Comparison of ENCODE assay signal across 1 cellular context in genomic region chr4:2469192-2469984, GRCh38.
TF ChIP-seq lines count a peak whose summit lies in the region.

No MANE protein-coding gene starts in this region.

TF ChIP-seq in K562, 482 proteins besides CTCF, POLR2A, EP300 and RAD21 (continued from another document and continues in another):
- TF ChIP-seq ZBTB43 (CRISPR knock-in tag; IDR thresholded peaks at IDR 0.05) (0 out of 2 replicates have a peak, but pooled peaks have one; percentile 27), ZSCAN29 (IDR thresholded peaks at IDR 0.05) (peak; percentile 16; the same call in 1 of the 2 replicates), NFE2L1 (tag; IDR thresholded peaks at IDR 0.05; ENCODE audit: borderline replicate concordance, low read depth) (no peak), NBN (IDR thresholded peaks at IDR 0.05; ENCODE audit: low read depth) (no peak), RBM22 (IDR thresholded peaks at IDR 0.05; ENCODE audit: low read depth, low read length, poor library complexity, severe bottlenecking) (peak; percentile 49), PCBP1 (IDR thresholded peaks at IDR 0.05; ENCODE audit: low read depth, low read length, poor library complexity, severe bottlenecking) (peak; percentile 37), SUPT5H (IDR thresholded peaks at IDR 0.05) (peak; percentile 86; the same call in 1 of the 2 replicates), ZNF592 (IDR thresholded peaks at IDR 0.05) (peak; percentile 26; the same call in 1 of the 2 replicates), ELF1 (tag; IDR thresholded peaks at IDR 0.05) (peak; percentile 40; the same call in 1 of the 2 replicates), TAF9B (IDR thresholded peaks at IDR 0.05; ENCODE audit: partially characterized antibody) (peak; percentile 37), YY1 (IDR thresholded peaks at IDR 0.05; ENCODE audit: borderline replicate concordance in 1 of 3, control insufficient read depth in 1 of 3, extremely low read depth in 1 of 3, insufficient read depth in 3 of 3, insufficient read length in 1 of 3, insufficient replicate concordance in 2 of 3, low read depth in 1 of 3, low read length in 2 of 3) (peak in 2 of 3 experiments; percentile 29 to 30), POLR2AphosphoS2 (IDR thresholded peaks at IDR 0.05; ENCODE audit: low read length) (no peak), TBL1XR1 (IDR thresholded peaks at IDR 0.05; ENCODE audit: low read length in 2 of 2) (no peak), TCF3 (CRISPR knock-in tag; IDR thresholded peaks at IDR 0.05) (peak; percentile 2; the same call in 1 of the 2 replicates), GABPA (tag; conservative IDR thresholded peaks at IDR 0.05; ENCODE audit: low read depth) (peak; percentile 90), ZNF644 (tag; IDR thresholded peaks at IDR 0.05; ENCODE audit: low read depth) (no peak), SP1 (CRISPR knock-in tag; IDR thresholded peaks at IDR 0.05) (0 out of 2 replicates have a peak, but pooled peaks have one; percentile 4), HCFC1 (IDR thresholded peaks at IDR 0.05; ENCODE audit: low read depth, low read length) (0 out of 2 replicates have a peak, but pooled peaks have one; percentile 2), TFAP4 (CRISPR knock-in tag; IDR thresholded peaks at IDR 0.05; ENCODE audit: borderline replicate concordance) (peak; percentile 47), MNT (conservative IDR thresholded peaks at IDR 0.05) (peak in 1 of 2 experiments; percentile 46; a peak in 3 of 4 replicates), BCOR (IDR thresholded peaks at IDR 0.05) (no peak), TBP (optimal IDR thresholded peaks at IDR 0.05; ENCODE audit: low read depth, low read length) (peak; percentile 20), ZNF232 (CRISPR knock-in tag; IDR thresholded peaks at IDR 0.05) (peak; percentile 62; the same call in 1 of the 2 replicates), RBM14 (IDR thresholded peaks at IDR 0.05; ENCODE audit: borderline replicate concordance, insufficient read depth, low read depth, low read length) (0 out of 2 replicates have a peak, but pooled peaks have one; percentile 51), SAFB (IDR thresholded peaks at IDR 0.05; ENCODE audit: borderline replicate concordance, low read depth, low read length) (peak; percentile 79), RBBP5 (IDR thresholded peaks at IDR 0.05; ENCODE audit: borderline replicate concordance, insufficient read depth, low read length, poor library complexity, severe bottlenecking) (peak; percentile 82), ESRRA (IDR thresholded peaks at IDR 0.05; ENCODE audit: borderline replicate concordance, low read depth) (peak; percentile 64), ETS1 (conservative IDR thresholded peaks at IDR 0.05; ENCODE audit: control insufficient read depth, low read depth, low read length) (peak; percentile 53; the same call in 1 of the 2 replicates), L3MBTL2 (IDR thresholded peaks at IDR 0.05) (peak; percentile 74), USF2 (CRISPR knock-in tag; IDR thresholded peaks at IDR 0.05) (peak; percentile 8; the same call in 1 of the 2 replicates), ZNF140 (CRISPR knock-in tag; IDR thresholded peaks at IDR 0.05) (no peak), ZFX (CRISPR knock-in tag; IDR thresholded peaks at IDR 0.05) (peak; percentile 82)
- TF ChIP-seq, protein P1, sequence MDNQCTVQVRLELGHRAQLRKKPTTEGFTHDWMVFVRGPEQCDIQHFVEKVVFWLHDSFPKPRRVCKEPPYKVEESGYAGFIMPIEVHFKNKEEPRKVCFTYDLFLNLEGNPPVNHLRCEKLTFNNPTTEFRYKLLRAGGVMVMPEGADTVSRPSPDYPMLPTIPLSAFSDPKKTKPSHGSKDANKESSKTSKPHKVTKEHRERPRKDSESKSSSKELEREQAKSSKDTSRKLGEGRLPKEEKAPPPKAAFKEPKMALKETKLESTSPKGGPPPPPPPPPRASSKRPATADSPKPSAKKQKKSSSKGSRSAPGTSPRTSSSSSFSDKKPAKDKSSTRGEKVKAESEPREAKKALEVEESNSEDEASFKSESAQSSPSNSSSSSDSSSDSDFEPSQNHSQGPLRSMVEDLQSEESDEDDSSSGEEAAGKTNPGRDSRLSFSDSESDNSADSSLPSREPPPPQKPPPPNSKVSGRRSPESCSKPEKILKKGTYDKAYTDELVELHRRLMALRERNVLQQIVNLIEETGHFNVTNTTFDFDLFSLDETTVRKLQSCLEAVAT (IDR thresholded peaks at IDR 0.05): peak in 1 of 2 experiments; percentile 11; a peak in 1 of 4 replicates
- TF ChIP-seq, protein P2, sequence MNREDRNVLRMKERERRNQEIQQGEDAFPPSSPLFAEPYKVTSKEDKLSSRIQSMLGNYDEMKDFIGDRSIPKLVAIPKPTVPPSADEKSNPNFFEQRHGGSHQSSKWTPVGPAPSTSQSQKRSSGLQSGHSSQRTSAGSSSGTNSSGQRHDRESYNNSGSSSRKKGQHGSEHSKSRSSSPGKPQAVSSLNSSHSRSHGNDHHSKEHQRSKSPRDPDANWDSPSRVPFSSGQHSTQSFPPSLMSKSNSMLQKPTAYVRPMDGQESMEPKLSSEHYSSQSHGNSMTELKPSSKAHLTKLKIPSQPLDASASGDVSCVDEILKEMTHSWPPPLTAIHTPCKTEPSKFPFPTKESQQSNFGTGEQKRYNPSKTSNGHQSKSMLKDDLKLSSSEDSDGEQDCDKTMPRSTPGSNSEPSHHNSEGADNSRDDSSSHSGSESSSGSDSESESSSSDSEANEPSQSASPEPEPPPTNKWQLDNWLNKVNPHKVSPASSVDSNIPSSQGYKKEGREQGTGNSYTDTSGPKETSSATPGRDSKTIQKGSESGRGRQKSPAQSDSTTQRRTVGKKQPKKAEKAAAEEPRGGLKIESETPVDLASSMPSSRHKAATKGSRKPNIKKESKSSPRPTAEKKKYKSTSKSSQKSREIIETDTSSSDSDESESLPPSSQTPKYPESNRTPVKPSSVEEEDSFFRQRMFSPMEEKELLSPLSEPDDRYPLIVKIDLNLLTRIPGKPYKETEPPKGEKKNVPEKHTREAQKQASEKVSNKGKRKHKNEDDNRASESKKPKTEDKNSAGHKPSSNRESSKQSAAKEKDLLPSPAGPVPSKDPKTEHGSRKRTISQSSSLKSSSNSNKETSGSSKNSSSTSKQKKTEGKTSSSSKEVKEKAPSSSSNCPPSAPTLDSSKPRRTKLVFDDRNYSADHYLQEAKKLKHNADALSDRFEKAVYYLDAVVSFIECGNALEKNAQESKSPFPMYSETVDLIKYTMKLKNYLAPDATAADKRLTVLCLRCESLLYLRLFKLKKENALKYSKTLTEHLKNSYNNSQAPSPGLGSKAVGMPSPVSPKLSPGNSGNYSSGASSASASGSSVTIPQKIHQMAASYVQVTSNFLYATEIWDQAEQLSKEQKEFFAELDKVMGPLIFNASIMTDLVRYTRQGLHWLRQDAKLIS (CRISPR knock-in tag; IDR thresholded peaks at IDR 0.05): peak; percentile 80
- TF ChIP-seq, protein P3, sequence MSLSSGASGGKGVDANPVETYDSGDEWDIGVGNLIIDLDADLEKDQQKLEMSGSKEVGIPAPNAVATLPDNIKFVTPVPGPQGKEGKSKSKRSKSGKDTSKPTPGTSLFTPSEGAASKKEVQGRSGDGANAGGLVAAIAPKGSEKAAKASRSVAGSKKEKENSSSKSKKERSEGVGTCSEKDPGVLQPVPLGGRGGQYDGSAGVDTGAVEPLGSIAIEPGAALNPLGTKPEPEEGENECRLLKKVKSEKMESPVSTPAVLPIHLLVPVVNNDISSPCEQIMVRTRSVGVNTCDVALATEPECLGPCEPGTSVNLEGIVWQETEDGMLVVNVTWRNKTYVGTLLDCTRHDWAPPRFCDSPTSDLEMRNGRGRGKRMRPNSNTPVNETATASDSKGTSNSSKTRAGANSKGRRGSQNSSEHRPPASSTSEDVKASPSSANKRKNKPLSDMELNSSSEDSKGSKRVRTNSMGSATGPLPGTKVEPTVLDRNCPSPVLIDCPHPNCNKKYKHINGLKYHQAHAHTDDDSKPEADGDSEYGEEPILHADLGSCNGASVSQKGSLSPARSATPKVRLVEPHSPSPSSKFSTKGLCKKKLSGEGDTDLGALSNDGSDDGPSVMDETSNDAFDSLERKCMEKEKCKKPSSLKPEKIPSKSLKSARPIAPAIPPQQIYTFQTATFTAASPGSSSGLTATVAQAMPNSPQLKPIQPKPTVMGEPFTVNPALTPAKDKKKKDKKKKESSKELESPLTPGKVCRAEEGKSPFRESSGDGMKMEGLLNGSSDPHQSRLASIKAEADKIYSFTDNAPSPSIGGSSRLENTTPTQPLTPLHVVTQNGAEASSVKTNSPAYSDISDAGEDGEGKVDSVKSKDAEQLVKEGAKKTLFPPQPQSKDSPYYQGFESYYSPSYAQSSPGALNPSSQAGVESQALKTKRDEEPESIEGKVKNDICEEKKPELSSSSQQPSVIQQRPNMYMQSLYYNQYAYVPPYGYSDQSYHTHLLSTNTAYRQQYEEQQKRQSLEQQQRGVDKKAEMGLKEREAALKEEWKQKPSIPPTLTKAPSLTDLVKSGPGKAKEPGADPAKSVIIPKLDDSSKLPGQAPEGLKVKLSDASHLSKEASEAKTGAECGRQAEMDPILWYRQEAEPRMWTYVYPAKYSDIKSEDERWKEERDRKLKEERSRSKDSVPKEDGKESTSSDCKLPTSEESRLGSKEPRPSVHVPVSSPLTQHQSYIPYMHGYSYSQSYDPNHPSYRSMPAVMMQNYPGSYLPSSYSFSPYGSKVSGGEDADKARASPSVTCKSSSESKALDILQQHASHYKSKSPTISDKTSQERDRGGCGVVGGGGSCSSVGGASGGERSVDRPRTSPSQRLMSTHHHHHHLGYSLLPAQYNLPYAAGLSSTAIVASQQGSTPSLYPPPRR (CRISPR knock-in tag; IDR thresholded peaks at IDR 0.05; ENCODE audit: borderline replicate concordance): 0 out of 2 replicates have a peak, but pooled peaks have one; percentile 26
